In the genomic region with DNA sequence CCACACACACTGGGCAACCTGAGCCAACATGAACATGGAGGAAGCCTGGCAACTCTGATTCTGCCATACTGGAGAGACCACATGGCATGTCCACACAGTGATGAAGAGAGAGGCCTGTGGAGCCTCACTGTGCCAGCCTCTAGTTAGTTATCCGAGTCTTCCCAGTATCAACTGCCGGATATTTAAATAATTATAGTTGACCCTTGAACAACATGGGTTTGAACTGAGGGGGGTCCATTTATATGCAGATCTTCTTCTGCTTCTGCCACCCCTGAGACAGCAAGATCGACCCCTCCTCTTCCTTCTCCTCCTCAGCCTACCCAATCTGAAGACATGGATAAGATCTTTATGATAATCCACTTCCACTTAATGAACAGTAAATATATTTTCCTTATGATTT, we compare ENCODE assay signal across 2 cellular contexts.
A peak's percentile ranks its signal among the peaks of the same experiment; 100 is the strongest.
TF ChIP-seq lines count a peak whose summit lies in the region.

No MANE protein-coding gene starts in this region.

TF ChIP-seq in GM23338, 12 proteins besides CTCF, POLR2A, EP300 and RAD21:
- TF ChIP-seq EZH2 (IDR thresholded peaks at IDR 0.05; ENCODE audit: low read depth, unreplicated experiment) (no peak), ZNF114 (CRISPR knock-in tag; IDR thresholded peaks at IDR 0.05) (0 out of 2 replicates have a peak, but pooled peaks have one; percentile 49), NANOG (IDR thresholded peaks at IDR 0.05; ENCODE audit: borderline replicate concordance) (no peak)
- TF ChIP-seq, protein P1, sequence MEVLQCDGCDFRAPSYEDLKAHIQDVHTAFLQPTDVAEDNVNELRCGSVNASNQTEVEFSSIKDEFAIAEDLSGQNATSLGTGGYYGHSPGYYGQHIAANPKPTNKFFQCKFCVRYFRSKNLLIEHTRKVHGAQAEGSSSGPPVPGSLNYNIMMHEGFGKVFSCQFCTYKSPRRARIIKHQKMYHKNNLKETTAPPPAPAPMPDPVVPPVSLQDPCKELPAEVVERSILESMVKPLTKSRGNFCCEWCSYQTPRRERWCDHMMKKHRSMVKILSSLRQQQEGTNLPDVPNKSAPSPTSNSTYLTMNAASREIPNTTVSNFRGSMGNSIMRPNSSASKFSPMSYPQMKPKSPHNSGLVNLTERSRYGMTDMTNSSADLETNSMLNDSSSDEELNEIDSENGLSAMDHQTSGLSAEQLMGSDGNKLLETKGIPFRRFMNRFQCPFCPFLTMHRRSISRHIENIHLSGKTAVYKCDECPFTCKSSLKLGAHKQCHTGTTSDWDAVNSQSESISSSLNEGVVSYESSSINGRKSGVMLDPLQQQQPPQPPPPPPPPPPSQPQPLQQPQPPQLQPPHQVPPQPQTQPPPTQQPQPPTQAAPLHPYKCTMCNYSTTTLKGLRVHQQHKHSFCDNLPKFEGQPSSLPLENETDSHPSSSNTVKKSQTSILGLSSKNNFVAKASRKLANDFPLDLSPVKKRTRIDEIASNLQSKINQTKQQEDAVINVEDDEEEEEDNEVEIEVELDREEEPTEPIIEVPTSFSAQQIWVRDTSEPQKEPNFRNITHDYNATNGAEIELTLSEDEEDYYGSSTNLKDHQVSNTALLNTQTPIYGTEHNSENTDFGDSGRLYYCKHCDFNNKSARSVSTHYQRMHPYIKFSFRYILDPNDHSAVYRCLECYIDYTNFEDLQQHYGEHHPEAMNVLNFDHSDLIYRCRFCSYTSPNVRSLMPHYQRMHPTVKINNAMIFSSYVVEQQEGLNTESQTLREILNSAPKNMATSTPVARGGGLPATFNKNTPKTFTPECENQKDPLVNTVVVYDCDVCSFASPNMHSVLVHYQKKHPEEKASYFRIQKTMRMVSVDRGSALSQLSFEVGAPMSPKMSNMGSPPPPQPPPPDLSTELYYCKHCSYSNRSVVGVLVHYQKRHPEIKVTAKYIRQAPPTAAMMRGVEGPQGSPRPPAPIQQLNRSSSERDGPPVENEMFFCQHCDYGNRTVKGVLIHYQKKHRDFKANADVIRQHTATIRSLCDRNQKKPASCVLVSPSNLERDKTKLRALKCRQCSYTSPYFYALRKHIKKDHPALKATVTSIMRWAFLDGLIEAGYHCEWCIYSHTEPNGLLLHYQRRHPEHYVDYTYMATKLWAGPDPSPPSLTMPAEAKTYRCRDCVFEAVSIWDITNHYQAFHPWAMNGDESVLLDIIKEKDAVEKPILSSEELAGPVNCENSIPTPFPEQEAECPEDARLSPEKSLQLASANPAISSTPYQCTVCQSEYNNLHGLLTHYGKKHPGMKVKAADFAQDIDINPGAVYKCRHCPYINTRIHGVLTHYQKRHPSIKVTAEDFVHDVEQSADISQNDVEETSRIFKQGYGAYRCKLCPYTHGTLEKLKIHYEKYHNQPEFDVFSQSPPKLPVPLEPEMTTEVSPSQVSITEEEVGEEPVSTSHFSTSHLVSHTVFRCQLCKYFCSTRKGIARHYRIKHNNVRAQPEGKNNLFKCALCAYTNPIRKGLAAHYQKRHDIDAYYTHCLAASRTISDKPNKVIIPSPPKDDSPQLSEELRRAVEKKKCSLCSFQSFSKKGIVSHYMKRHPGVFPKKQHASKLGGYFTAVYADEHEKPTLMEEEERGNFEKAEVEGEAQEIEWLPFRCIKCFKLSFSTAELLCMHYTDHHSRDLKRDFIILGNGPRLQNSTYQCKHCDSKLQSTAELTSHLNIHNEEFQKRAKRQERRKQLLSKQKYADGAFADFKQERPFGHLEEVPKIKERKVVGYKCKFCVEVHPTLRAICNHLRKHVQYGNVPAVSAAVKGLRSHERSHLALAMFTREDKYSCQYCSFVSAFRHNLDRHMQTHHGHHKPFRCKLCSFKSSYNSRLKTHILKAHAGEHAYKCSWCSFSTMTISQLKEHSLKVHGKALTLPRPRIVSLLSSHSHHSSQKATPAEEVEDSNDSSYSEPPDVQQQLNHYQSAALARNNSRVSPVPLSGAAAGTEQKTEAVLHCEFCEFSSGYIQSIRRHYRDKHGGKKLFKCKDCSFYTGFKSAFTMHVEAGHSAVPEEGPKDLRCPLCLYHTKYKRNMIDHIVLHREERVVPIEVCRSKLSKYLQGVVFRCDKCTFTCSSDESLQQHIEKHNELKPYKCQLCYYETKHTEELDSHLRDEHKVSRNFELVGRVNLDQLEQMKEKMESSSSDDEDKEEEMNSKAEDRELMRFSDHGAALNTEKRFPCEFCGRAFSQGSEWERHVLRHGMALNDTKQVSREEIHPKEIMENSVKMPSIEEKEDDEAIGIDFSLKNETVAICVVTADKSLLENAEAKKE (CRISPR knock-in tag; IDR thresholded peaks at IDR 0.05) = 0 out of 2 replicates have a peak, but pooled peaks have one; percentile 39

TF ChIP-seq in H1, 55 proteins besides CTCF, POLR2A, EP300 and RAD21:
- TF ChIP-seq, protein P2, sequence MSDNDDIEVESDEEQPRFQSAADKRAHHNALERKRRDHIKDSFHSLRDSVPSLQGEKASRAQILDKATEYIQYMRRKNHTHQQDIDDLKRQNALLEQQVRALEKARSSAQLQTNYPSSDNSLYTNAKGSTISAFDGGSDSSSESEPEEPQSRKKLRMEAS (IDR thresholded peaks at IDR 0.05) = peak; percentile 45; the same call in 1 of the 2 replicates
- TF ChIP-seq CTBP2 (IDR thresholded peaks at IDR 0.05; ENCODE audit: borderline replicate concordance, insufficient read depth, insufficient read length, low read length) = no peak
